Comparison of ENCODE assay signal across 1 cellular context in genomic region chr22:23984430-23984829, GRCh38.
A peak's percentile ranks its signal among the peaks of the same experiment; 100 is the strongest.
TF ChIP-seq lines count a peak whose summit lies in the region.

No MANE protein-coding gene starts in this region.

TF ChIP-seq in H1, 55 proteins besides CTCF, POLR2A, EP300 and RAD21:
- TF ChIP-seq MAX (IDR thresholded peaks at IDR 0.05) (peak; percentile 75), E2F6 (IDR thresholded peaks at IDR 0.05) (peak; percentile 38; the same call in 1 of the 2 replicates), RNF2 (IDR thresholded peaks at IDR 0.05; ENCODE audit: borderline replicate concordance, low read depth, low read length, missing control alignments, poor library complexity, severe bottlenecking) (no peak), TEAD4 (IDR thresholded peaks at IDR 0.05; ENCODE audit: low read depth, low read length) (no peak)
